9 cellular contexts compared by ENCODE assay signal in genomic region chr1:181062800-181063428, GRCh38. TPM values are rescaled to one million over a fixed set of nuclear protein-coding genes. Genes with fewer than 3 reads are reported as not detected.
DNase-seq lines count a peak whose midpoint lies in the region; ATAC-seq, FAIRE-seq and TF ChIP-seq lines count a peak whose summit lies in the region.
"Had no signal": no experiment of that assay in that cellular context is flagged by ENCODE, and none has a peak within 500 bp of the region (broad histone marks: within the 10 kb centered on the region; RNA-seq: fewer than 3 reads in every experiment).

No MANE protein-coding gene starts in this region.

- CTCF ChIA-PET in GM12878 (lab: Yijun Ruan, JAX) = interaction anchor here (0.8 to 4.1 kb wide), 17 partner anchors 8 to 362 kb away, joined by 3 to 35 read pairs (median 6); no protein-coding TSS in a partner anchor

- H3K27ac ChIP-seq in GM23248 = peak overlapping the region; percentile 77
- peak overlapping the region; percentile 56; the same call in 1 of the 2 replicates for H3K27ac ChIP-seq in MM.1S (ENCODE audit: low read length)
- H3K27ac ChIP-seq in GM12878 (ENCODE audit: control insufficient read depth, insufficient read depth) = peak overlapping the region; percentile 96

- SMC1A ChIA-PET in GM12878 (lab: Charles Lee; ENCODE audit: uncharacterized antibody, unreplicated experiment) = interaction anchor here (0.7 to 4.8 kb wide), 29 partner anchors 10 to 702 kb away, joined by 3 to 53 read pairs (median 8); partner anchors contain the start of genes KIAA1614 and MR1

- no peaks in the 10 kb centered on the region for H3K9me3 ChIP-seq in GM23248 (ENCODE audit: low read depth)
- H3K9me3 ChIP-seq in MM.1S (replicated peaks; ENCODE audit: insufficient read depth, low read length) = no peaks in the 10 kb centered on the region
- no peaks in the 10 kb centered on the region; the same call in 2 of the 3 replicates for H3K9me3 ChIP-seq in GM12878 (replicated peaks; ENCODE audit: control insufficient read depth, insufficient read depth, low read length)

- TF ChIP-seq CTCF in MM.1S (IDR thresholded peaks at IDR 0.05; ENCODE audit: low read length) (no peak), GM12878 (IDR thresholded peaks at IDR 0.05 in 2 of 3, conservative IDR thresholded peaks at IDR 0.05 in 1 of 3; ENCODE audit: control insufficient read depth in 2 of 3, extremely low read depth in 1 of 3, insufficient read depth in 1 of 3, low read depth in 3 of 3, low read length in 3 of 3) (no peak), nephron progenitor cell (IDR thresholded peaks at IDR 0.05) (no peak)

- WGBS in GM23248 (ENCODE audit: low coverage in 1 of 2, low lambda C conversion rate in 2 of 2, missing lambda C conversion rate in 2 of 2), 2 experiments = 17% methylated on average over 7 of the region's 7 CpGs
- WGBS in GM12878 (ENCODE audit: insufficient coverage, insufficient replicate concordance, low lambda C conversion rate, missing lambda C conversion rate) = 13% methylated on average over 7 of the region's 7 CpGs

- peak overlapping the region; percentile 54 for H3K4me3 ChIP-seq in GM23248
- peak overlapping the region; percentile 43 for H3K4me3 ChIP-seq in MM.1S (ENCODE audit: low read length)
- H3K4me3 ChIP-seq in GM12878 = no peak overlapping the region

- no TSS peak for BruUV-seq in GM12878 (replicated peaks; lab: Mats Ljungman, UMichigan)

- H3K27me3 Mint-ChIP-seq in nephron progenitor cell (ENCODE audit: low read depth, poor library complexity) = peaks cover 16% of the 10 kb centered on the region

- peak; percentile 91 for FAIRE-seq in GM12878 (lab: Jason Lieb, UNC)
- FAIRE-seq: A204.1 had no signal

- H3K27me3 ChIP-seq in GM23248 (replicated peaks; ENCODE audit: insufficient read depth) = no peaks in the 10 kb centered on the region
- no peaks in the 10 kb centered on the region for H3K27me3 ChIP-seq in MM.1S (replicated peaks; ENCODE audit: insufficient read depth, low read length)
- H3K27me3 ChIP-seq in GM12878 (replicated peaks in 1 of 2; ENCODE audit: control insufficient read depth in 2 of 2, insufficient read depth in 2 of 2, low read length in 1 of 2) = no peaks in the 10 kb centered on the region

- H3K4me3 Mint-ChIP-seq in nephron progenitor cell = no peak overlapping the region

- H4K20me1 ChIP-seq in GM23248 (ENCODE audit: insufficient read depth) (no peaks in the 10 kb centered on the region), MM.1S (ENCODE audit: insufficient read depth, low read length) (no peaks in the 10 kb centered on the region), GM12878 (ENCODE audit: control insufficient read depth, insufficient read depth) (no peaks in the 10 kb centered on the region)

- H3K36me3 ChIP-seq in GM23248 (ENCODE audit: low read depth) (no peaks in the 10 kb centered on the region), MM.1S (replicated peaks; ENCODE audit: insufficient read depth, low read length) (no peaks in the 10 kb centered on the region), GM12878 (ENCODE audit: control insufficient read depth in 2 of 2, insufficient read depth in 2 of 2, low read length in 1 of 2) (peaks cover 0 to 3% of the 10 kb centered on the region in 2 experiments; a peak in 1 of 4 replicates)

- H3K9me2 ChIP-seq in GM23248 (ENCODE audit: insufficient read depth) = no peaks in the 10 kb centered on the region
- H3K9me2 ChIP-seq in MM.1S (replicated peaks; ENCODE audit: insufficient read depth, low read length) = no peaks in the 10 kb centered on the region

- peaks cover 14% of the 10 kb centered on the region for H3K9me3 Mint-ChIP-seq in nephron progenitor cell

- TF ChIP-seq POLR2A in GM12878 (IDR thresholded peaks at IDR 0.05; ENCODE audit: low read depth, low read length) = 0 out of 2 replicates have a peak, but pooled peaks have one; percentile 3

- peaks cover 21% of the 10 kb centered on the region for H3K4me1 Mint-ChIP-seq in nephron progenitor cell

- H3K4me2 ChIP-seq in GM23248 (ENCODE audit: unreplicated experiment) (peak overlapping the region; percentile 76), MM.1S (ENCODE audit: low read depth, low read length) (peak overlapping the region; percentile 56), GM12878 (ENCODE audit: control insufficient read depth, insufficient read depth) (peak overlapping the region; percentile 83)

- POLR2A ChIA-PET in GM12878 (lab: Charles Lee) = interaction anchor here (0.6 to 2.6 kb wide), 18 partner anchors 13 to 78 kb away, joined by 3 to 20 read pairs (median 6); partner anchors contain the start of gene MR1

- H3K27ac Mint-ChIP-seq in nephron progenitor cell = no peak overlapping the region

- intact Hi-C loops in GM12878 (cut with micrococcal nuclease; ENCODE audit: unreplicated experiment) = loop anchor here (1.0 to 2.0 kb wide), 3 partner anchors 19 to 72 kb away; partner anchors contain the start of gene IER5

- 0 out of 4 replicates have a peak, but pooled peaks of 1 of the 2 experiments have one; percentile 25 for TF ChIP-seq EP300 in GM12878 (IDR thresholded peaks at IDR 0.05; ENCODE audit: borderline replicate concordance in 1 of 2, control insufficient read depth in 1 of 2, low read depth in 2 of 2, low read length in 2 of 2)

- peaks cover 18% of the 10 kb centered on the region for H3K4me1 ChIP-seq in GM23248 (ENCODE audit: insufficient read depth)
- H3K4me1 ChIP-seq in MM.1S (ENCODE audit: low read length) = peaks cover 17% of the 10 kb centered on the region
- peaks cover 32% of the 10 kb centered on the region for H3K4me1 ChIP-seq in GM12878 (ENCODE audit: control insufficient read depth, insufficient read depth, low read length)

- peak; percentile 90 for ATAC-seq in GM12878

- no peak for TF ChIP-seq RAD21 in GM12878 (IDR thresholded peaks at IDR 0.05; ENCODE audit: insufficient read depth, low read depth, low read length)

- H3F3A ChIP-seq in GM23248 (ENCODE audit: insufficient read depth) (peaks cover 18% of the 10 kb centered on the region; the same call in 1 of the 2 replicates), MM.1S (ENCODE audit: insufficient read depth, low read length) (peaks cover 16% of the 10 kb centered on the region)

- H2AFZ ChIP-seq in GM23248 = peak overlapping the region; percentile 84
- peak overlapping the region; percentile 75 for H2AFZ ChIP-seq in MM.1S (ENCODE audit: low read length)
- peak overlapping the region; percentile 13 for H2AFZ ChIP-seq in GM12878 (ENCODE audit: control insufficient read depth, low read depth, low read length)

- H3K9ac ChIP-seq in GM23248 = peak overlapping the region; percentile 73
- H3K9ac ChIP-seq in MM.1S (ENCODE audit: low read length) = peak overlapping the region; percentile 35; the same call in 1 of the 2 replicates
- H3K9ac ChIP-seq in GM12878 (ENCODE audit: control insufficient read depth, insufficient read depth, low read length) = peak overlapping the region; percentile 76

- H3K79me2 ChIP-seq in GM23248 (ENCODE audit: insufficient read depth) = no peaks in the 10 kb centered on the region
- no peaks in the 10 kb centered on the region for H3K79me2 ChIP-seq in MM.1S (ENCODE audit: low read length)
- H3K79me2 ChIP-seq in GM12878 (ENCODE audit: control insufficient read depth, insufficient read depth, low read length) = no peaks in the 10 kb centered on the region; the same call in 1 of the 2 replicates

- in situ Hi-C loops in GM23248 (cut with MboI) = no loop called here
- in situ Hi-C loops in GM12878 (cut with MboI) = no loop called here

- no peaks in the 10 kb centered on the region for H3K36me3 Mint-ChIP-seq in nephron progenitor cell (ENCODE audit: low read depth)

- DNase-seq in NCI-H2171 treated with DMSO at 0.1 percent for 48 hours (lab: John Stamatoyannopoulos, UW) (peak; percentile 56), NCI-H2171 (lab: John Stamatoyannopoulos, UW) (no peak), GM23248 (peak; percentile 89), MM.1S (peak; percentile 45), GM12878 (ENCODE audit: low read depth, low spot score) (peak; percentile 87), nephron progenitor cell (no peak), amniotic stem cell (lab: John Stamatoyannopoulos, UW) (no peak)
- DNase-seq in stimulated activated CD8-positive, alpha-beta memory T cell treated with anti-CD3 and anti-CD28 coated beads, Interleukin-4, amount 100 ng/mL, for 24 hours (ENCODE audit: low read depth) = peak; percentile 10

- RAD21 ChIA-PET in GM12878 (lab: Charles Lee; ENCODE audit: unreplicated experiment) = interaction anchor here (0.8 to 4.2 kb wide), 26 partner anchors 9 to 181 kb away, joined by 3 to 37 read pairs (median 5); partner anchors contain the start of gene MR1

RNA-seq across cellular contexts. Expression of gene IER5, which starts 25.6 kb away (rescaled TPM):
- total RNA-seq in GM23248 (2014; rRNA removed; shearing (Covaris generic)) = 33.6 and 38.5 TPM in 2 replicates
- polyA plus RNA-seq in GM23248 (2016; fragmentation: Nextera tagmentation; extraction: Ambion mirVana) = 8.1 and 10.8 TPM in 2 replicates
- total RNA-seq in GM12878 (2013; cell fraction: nucleolus; rRNA removed) = 88.8 and 93.7 TPM in 2 replicates
- 65.4 and 69.4 TPM in 2 replicates for total RNA-seq in GM12878 (2014; rRNA removed)
- total RNA-seq in GM12878 (2014; rRNA removed; fragmentation: Illumina TruSeq; extraction: Trizol) = 32.7 and 34.9 TPM in 2 replicates
- 73.9 and 75.2 TPM in 2 replicates for total RNA-seq in GM12878 (2021)
- 6.6 TPM for polyA plus RNA-seq in GM12878 (2011; ENCODE audit: low read depth)
- polyA plus RNA-seq in GM12878 (2011; rRNA removed) = 36.4 and 44.1 TPM in 2 replicates
- polyA plus RNA-seq in GM12878 (2011; cell fraction: cytosol; rRNA removed) = 32.3 and 38.9 TPM in 2 replicates
- polyA plus RNA-seq in GM12878 (2011; cell fraction: nucleus; rRNA removed) = 59.7 and 70.4 TPM in 2 replicates
- 24.5 and 28.7 TPM in 2 replicates for polyA plus RNA-seq in GM12878 (2012)
- 22.4 and 26.2 TPM in 2 replicates for polyA plus RNA-seq in GM12878 (2014; fragmentation: Illumina TruSeq; extraction: Trizol)
- polyA plus RNA-seq in GM12878 (2014; fragmentation: Nextera tagmentation; extraction: Ambion mirVana) = 10 to 100 TPM in 1 of 2 experiments, 1 to 10 TPM in 1; 6.2 to 19.5 TPM
- 52.3 and 62.0 TPM in 2 replicates for polyA plus RNA-seq in GM12878 (2014; rRNA removed)
- polyA plus RNA-seq in GM12878 (2016; fragmentation: Nextera tagmentation; extraction: Ambion mirVana) = 10 to 100 TPM in 1 of 2 experiments, 1 to 10 TPM in 1; 4.3 to 11.7 TPM
- 30.4 and 44.0 TPM in 2 replicates for polyA minus RNA-seq in GM12878 (2011; rRNA and poly(A)+ RNA removed)
- 24.5 TPM in 2 replicates for polyA minus RNA-seq in GM12878 (2011; cell fraction: cytosol; rRNA and poly(A)+ RNA removed)
- 69.0 and 99.9 TPM in 2 replicates for polyA minus RNA-seq in GM12878 (2011; cell fraction: nucleus; rRNA and poly(A)+ RNA removed)

RNA-seq across cellular contexts. Expression of gene MR1, which starts 29.1 kb away (rescaled TPM):
- 25.2 and 28.6 TPM in 2 replicates for total RNA-seq in GM23248 (2014; rRNA removed; shearing (Covaris generic))
- polyA plus RNA-seq in GM23248 (2016; fragmentation: Nextera tagmentation; extraction: Ambion mirVana) = 25.4 and 26.2 TPM in 2 replicates
- 81.0 and 93.9 TPM in 2 replicates for total RNA-seq in GM12878 (2013; cell fraction: nucleolus; rRNA removed)
- 29.5 and 30.4 TPM in 2 replicates for total RNA-seq in GM12878 (2014; rRNA removed)
- total RNA-seq in GM12878 (2014; rRNA removed; fragmentation: Illumina TruSeq; extraction: Trizol) = 32.2 and 32.3 TPM in 2 replicates
- total RNA-seq in GM12878 (2021) = 26.3 and 29.0 TPM in 2 replicates
- 21.6 TPM for polyA plus RNA-seq in GM12878 (2011; ENCODE audit: low read depth)
- 65.9 and 71.7 TPM in 2 replicates for polyA plus RNA-seq in GM12878 (2011; rRNA removed)
- 42.6 and 46.8 TPM in 2 replicates for polyA plus RNA-seq in GM12878 (2011; cell fraction: cytosol; rRNA removed)
- 23.1 and 25.8 TPM in 2 replicates for polyA plus RNA-seq in GM12878 (2011; cell fraction: nucleus; rRNA removed)
- 20.0 and 23.8 TPM in 2 replicates for polyA plus RNA-seq in GM12878 (2012)
- 40.0 and 42.3 TPM in 2 replicates for polyA plus RNA-seq in GM12878 (2014; fragmentation: Illumina TruSeq; extraction: Trizol)
- polyA plus RNA-seq in GM12878 (2014; fragmentation: Nextera tagmentation; extraction: Ambion mirVana) = 10 to 100 TPM; 24.7 to 28.5 TPM
- polyA plus RNA-seq in GM12878 (2014; rRNA removed) = 24.3 and 29.2 TPM in 2 replicates
- 10 to 100 TPM; 35.7 to 36.4 TPM for polyA plus RNA-seq in GM12878 (2016; fragmentation: Nextera tagmentation; extraction: Ambion mirVana)
- polyA minus RNA-seq in GM12878 (2011; rRNA and poly(A)+ RNA removed) = 47.7 and 66.8 TPM in 2 replicates
- polyA minus RNA-seq in GM12878 (2011; cell fraction: cytosol; rRNA and poly(A)+ RNA removed) = 9.9 and 15.5 TPM in 2 replicates
- polyA minus RNA-seq in GM12878 (2011; cell fraction: nucleus; rRNA and poly(A)+ RNA removed) = 23.2 and 32.4 TPM in 2 replicates

RNA-seq across cellular contexts. Expression of gene STX6, which starts 40.2 kb away (rescaled TPM):
- 28.6 and 31.1 TPM in 2 replicates for total RNA-seq in GM23248 (2014; rRNA removed; shearing (Covaris generic))
- polyA plus RNA-seq in GM23248 (2016; fragmentation: Nextera tagmentation; extraction: Ambion mirVana) (16.1 and 16.3 TPM in 2 replicates), GM12878 (2011; rRNA removed) (33.6 and 36.3 TPM in 2 replicates), GM12878 (2014; fragmentation: Illumina TruSeq; extraction: Trizol) (17.2 and 19.6 TPM in 2 replicates), GM12878 (2014; fragmentation: Nextera tagmentation; extraction: Ambion mirVana) (1 to 10 TPM; 4.7 to 6.2 TPM), GM12878 (2014; rRNA removed) (16.7 and 16.9 TPM in 2 replicates), GM12878 (2016; fragmentation: Nextera tagmentation; extraction: Ambion mirVana) (10 to 100 TPM; 13.3 to 15.5 TPM)
- total RNA-seq in GM12878 (2013; cell fraction: nucleolus; rRNA removed) = 86.2 and 87.2 TPM in 2 replicates
- total RNA-seq in GM12878 (2014; rRNA removed) (21.5 and 24.1 TPM in 2 replicates), GM12878 (2014; rRNA removed; fragmentation: Illumina TruSeq; extraction: Trizol) (18.7 and 20.3 TPM in 2 replicates), GM12878 (2021) (18.9 and 19.3 TPM in 2 replicates)
- polyA plus RNA-seq in GM12878 (2011; ENCODE audit: low read depth) = 6.6 TPM
- 23.3 and 24.8 TPM in 2 replicates for polyA plus RNA-seq in GM12878 (2011; cell fraction: cytosol; rRNA removed)
- polyA plus RNA-seq in GM12878 (2011; cell fraction: nucleus; rRNA removed) = 19.2 and 20.8 TPM in 2 replicates
- polyA plus RNA-seq in GM12878 (2012) = 9.8 and 13.8 TPM in 2 replicates
- polyA minus RNA-seq in GM12878 (2011; rRNA and poly(A)+ RNA removed) = 44.5 and 47.5 TPM in 2 replicates
- 12.0 and 14.5 TPM in 2 replicates for polyA minus RNA-seq in GM12878 (2011; cell fraction: cytosol; rRNA and poly(A)+ RNA removed)
- 21.5 and 32.9 TPM in 2 replicates for polyA minus RNA-seq in GM12878 (2011; cell fraction: nucleus; rRNA and poly(A)+ RNA removed)

Comparison
In these comparisons a context has a peak if more than half of its experiments do, and no peak if none do; other contexts are left out.
1. DNase-seq: peak in NCI-H2171 treated with DMSO at 0.1 percent for 48 hours (single experiment), GM23248 (single experiment), MM.1S (single experiment), GM12878 (single experiment) and stimulated activated CD8-positive, alpha-beta memory T cell treated with anti-CD3 and anti-CD28 coated beads, Interleukin-4, amount 100 ng/mL, for 24 hours (single experiment); none in NCI-H2171 (single experiment), nephron progenitor cell (single experiment) and amniotic stem cell (single experiment).
2. H2AFZ ChIP-seq: peak in every context shown above with its lines; median percentile 84 in GM23248; 75 in MM.1S; 13 in GM12878.
3. Peak in every context shown above with its lines, with median percentiles within 50 percentile points of each other: H3K27ac ChIP-seq, H3K4me2 ChIP-seq and H3K9ac ChIP-seq.